ENCODE assay signal across 8 cellular contexts in genomic region chr18:36284671-36285295, GRCh38. TPM values are rescaled to one million over a fixed set of nuclear protein-coding genes. Genes with fewer than 3 reads are reported as not detected.
DNase-seq lines count a peak whose midpoint lies in the region; ATAC-seq, FAIRE-seq and TF ChIP-seq lines count a peak whose summit lies in the region.

No MANE protein-coding gene starts in this region.

- H3K79me2 ChIP-seq in OCI-LY3 (ENCODE audit: low read length), result no peaks in the 10 kb centered on the region

- TF ChIP-seq CTCF in OCI-LY3 (IDR thresholded peaks at IDR 0.05; ENCODE audit: low read depth, low read length), result peak; percentile 90

- peak overlapping the region; percentile 17; the same call in 1 of the 2 replicates for H3K4me2 ChIP-seq in OCI-LY3 (ENCODE audit: low read length)

- H3K4me1 ChIP-seq in OCI-LY3 (ENCODE audit: low read length), result 0 out of 2 replicates have a peak, but pooled peaks cover 4% of the 10 kb centered on the region
- H3K4me1 ChIP-seq in small intestine (ENCODE audit: control insufficient read depth in 2 of 2, insufficient read depth in 1 of 2, low read depth in 1 of 2, low read length in 1 of 2), result no peaks in the 10 kb centered on the region

- H2AFZ ChIP-seq in OCI-LY3 (ENCODE audit: low read depth, low read length), result no peak overlapping the region

- DNase-seq in ELR (ENCODE audit: low read depth) (peak; percentile 81), amniotic stem cell (lab: John Stamatoyannopoulos, UW) (peak; percentile 47), hepatic stellate cell (ENCODE audit: low spot score) (peak; percentile 35), small intestine (peak; percentile 71)
- peak; percentile 62 for DNase-seq in Jurkat, Clone E6-1 (ENCODE audit: low read depth, low spot score)

- WGBS in small intestine, 3 donors, result 29 to 32% (median 30%) methylated on average over 6 of the region's 6 CpGs

- H3K9ac ChIP-seq in OCI-LY3 (ENCODE audit: low read length), result no peak overlapping the region

- H3K4me3 ChIP-seq in Jurkat, Clone E6-1 (ENCODE audit: low read length), result no peak overlapping the region
- H3K4me3 ChIP-seq in OCI-LY3 (ENCODE audit: low read length) (no peak overlapping the region), small intestine (ENCODE audit: low read depth in 1 of 2, low read length in 2 of 2) (no peak overlapping the region)

- no peaks in the 10 kb centered on the region for H3K36me3 ChIP-seq in OCI-LY3 (replicated peaks; ENCODE audit: low read depth, low read length)
- no peaks in the 10 kb centered on the region for H3K36me3 ChIP-seq in small intestine (ENCODE audit: control insufficient read depth in 2 of 2, insufficient read depth in 2 of 2, low read length in 2 of 2)

- ATAC-seq in GM19023 (IDR thresholded peaks at IDR 0.05; ENCODE audit: unreplicated experiment) (no peak), GM21381 (IDR thresholded peaks at IDR 0.05; ENCODE audit: unreplicated experiment) (no peak)

- no peaks in the 10 kb centered on the region for H4K20me1 ChIP-seq in OCI-LY3 (ENCODE audit: insufficient read depth, low read length)

- H3K27me3 ChIP-seq in OCI-LY3 (ENCODE audit: low read depth, low read length) (peaks cover 35% of the 10 kb centered on the region), small intestine (ENCODE audit: control insufficient read depth in 2 of 2, insufficient read depth in 2 of 2, low read length in 2 of 2) (no peaks in the 10 kb centered on the region)

- 0 out of 2 replicates have a peak, but pooled peaks cover 5% of the 10 kb centered on the region for H3K9me3 ChIP-seq in OCI-LY3 (ENCODE audit: insufficient read depth, low read length)
- H3K9me3 ChIP-seq in small intestine (ENCODE audit: control insufficient read depth, low read depth), result no peaks in the 10 kb centered on the region

- no peak overlapping the region for H3K27ac ChIP-seq in OCI-LY3 (ENCODE audit: low read length)
- H3K27ac ChIP-seq in small intestine (ENCODE audit: low read depth in 1 of 2, low read length in 1 of 2), result no peak overlapping the region

- no peak for FAIRE-seq in small intestine (lab: Jason Lieb, UNC)

RNA-seq across cellular contexts. Expression of gene FHOD3, which starts 12.7 kb away (rescaled TPM):
- not detected for polyA plus RNA-seq in Jurkat, Clone E6-1 (2012; ENCODE audit: insufficient read depth, insufficient read length)
- polyA plus RNA-seq in small intestine, result 1 to 10 TPM in 2 of 3 donors, under 1 TPM in 1; 0.22 to 8.1 (median 1.9) TPM
